ENCODE assay signal across 1 cellular context in the genomic region with DNA sequence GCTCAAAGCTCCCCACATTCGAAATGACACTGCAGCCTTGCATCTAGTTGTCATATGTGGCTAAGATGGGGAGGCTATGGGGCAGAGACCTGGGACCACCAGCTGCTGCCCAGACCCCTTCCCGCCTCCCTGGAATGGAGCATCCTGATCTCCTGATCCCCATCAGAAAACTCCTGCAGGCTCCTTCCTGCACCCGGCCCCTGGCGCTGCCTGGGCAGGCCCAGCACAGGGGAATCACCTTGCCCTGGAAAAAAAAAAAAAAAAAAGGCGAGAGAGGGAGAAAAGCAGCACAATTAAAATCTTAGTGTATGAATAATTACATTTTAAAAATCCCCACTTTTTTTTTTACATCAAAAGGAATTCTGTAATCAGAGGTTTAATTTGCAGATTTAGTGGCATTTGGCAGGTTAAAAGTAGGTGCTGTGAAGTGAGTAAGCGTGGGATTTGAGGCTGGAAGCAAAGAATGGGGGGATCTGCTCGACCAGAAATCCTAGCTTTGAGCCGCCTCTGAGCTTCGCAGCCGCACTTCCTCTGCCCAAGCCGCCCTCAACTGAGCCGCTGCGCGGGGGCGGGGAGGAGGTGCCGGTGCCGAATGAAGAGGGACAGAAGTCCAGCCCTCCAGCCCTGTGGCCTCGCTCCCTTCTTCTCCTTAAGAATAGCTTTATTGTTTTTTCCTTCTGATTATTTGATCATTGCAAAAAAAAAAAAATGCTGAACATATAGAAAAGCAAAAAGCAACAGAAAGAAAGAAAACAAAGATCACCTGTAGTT.
TF ChIP-seq lines count a peak whose summit lies in the region.

No MANE protein-coding gene starts in this region.

TF ChIP-seq in HepG2, 621 proteins besides CTCF, POLR2A, EP300 and RAD21 (continued from another document and continues in another):
- TF ChIP-seq, protein P1, sequence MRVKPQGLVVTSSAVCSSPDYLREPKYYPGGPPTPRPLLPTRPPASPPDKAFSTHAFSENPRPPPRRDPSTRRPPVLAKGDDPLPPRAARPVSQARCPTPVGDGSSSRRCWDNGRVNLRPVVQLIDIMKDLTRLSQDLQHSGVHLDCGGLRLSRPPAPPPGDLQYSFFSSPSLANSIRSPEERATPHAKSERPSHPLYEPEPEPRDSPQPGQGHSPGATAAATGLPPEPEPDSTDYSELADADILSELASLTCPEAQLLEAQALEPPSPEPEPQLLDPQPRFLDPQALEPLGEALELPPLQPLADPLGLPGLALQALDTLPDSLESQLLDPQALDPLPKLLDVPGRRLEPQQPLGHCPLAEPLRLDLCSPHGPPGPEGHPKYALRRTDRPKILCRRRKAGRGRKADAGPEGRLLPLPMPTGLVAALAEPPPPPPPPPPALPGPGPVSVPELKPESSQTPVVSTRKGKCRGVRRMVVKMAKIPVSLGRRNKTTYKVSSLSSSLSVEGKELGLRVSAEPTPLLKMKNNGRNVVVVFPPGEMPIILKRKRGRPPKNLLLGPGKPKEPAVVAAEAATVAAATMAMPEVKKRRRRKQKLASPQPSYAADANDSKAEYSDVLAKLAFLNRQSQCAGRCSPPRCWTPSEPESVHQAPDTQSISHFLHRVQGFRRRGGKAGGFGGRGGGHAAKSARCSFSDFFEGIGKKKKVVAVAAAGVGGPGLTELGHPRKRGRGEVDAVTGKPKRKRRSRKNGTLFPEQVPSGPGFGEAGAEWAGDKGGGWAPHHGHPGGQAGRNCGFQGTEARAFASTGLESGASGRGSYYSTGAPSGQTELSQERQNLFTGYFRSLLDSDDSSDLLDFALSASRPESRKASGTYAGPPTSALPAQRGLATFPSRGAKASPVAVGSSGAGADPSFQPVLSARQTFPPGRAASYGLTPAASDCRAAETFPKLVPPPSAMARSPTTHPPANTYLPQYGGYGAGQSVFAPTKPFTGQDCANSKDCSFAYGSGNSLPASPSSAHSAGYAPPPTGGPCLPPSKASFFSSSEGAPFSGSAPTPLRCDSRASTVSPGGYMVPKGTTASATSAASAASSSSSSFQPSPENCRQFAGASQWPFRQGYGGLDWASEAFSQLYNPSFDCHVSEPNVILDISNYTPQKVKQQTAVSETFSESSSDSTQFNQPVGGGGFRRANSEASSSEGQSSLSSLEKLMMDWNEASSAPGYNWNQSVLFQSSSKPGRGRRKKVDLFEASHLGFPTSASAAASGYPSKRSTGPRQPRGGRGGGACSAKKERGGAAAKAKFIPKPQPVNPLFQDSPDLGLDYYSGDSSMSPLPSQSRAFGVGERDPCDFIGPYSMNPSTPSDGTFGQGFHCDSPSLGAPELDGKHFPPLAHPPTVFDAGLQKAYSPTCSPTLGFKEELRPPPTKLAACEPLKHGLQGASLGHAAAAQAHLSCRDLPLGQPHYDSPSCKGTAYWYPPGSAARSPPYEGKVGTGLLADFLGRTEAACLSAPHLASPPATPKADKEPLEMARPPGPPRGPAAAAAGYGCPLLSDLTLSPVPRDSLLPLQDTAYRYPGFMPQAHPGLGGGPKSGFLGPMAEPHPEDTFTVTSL (CRISPR knock-in tag; IDR thresholded peaks at IDR 0.05; ENCODE audit: borderline replicate concordance): peak; percentile 63; the same call in 1 of the 2 replicates
- TF ChIP-seq, protein P2, sequence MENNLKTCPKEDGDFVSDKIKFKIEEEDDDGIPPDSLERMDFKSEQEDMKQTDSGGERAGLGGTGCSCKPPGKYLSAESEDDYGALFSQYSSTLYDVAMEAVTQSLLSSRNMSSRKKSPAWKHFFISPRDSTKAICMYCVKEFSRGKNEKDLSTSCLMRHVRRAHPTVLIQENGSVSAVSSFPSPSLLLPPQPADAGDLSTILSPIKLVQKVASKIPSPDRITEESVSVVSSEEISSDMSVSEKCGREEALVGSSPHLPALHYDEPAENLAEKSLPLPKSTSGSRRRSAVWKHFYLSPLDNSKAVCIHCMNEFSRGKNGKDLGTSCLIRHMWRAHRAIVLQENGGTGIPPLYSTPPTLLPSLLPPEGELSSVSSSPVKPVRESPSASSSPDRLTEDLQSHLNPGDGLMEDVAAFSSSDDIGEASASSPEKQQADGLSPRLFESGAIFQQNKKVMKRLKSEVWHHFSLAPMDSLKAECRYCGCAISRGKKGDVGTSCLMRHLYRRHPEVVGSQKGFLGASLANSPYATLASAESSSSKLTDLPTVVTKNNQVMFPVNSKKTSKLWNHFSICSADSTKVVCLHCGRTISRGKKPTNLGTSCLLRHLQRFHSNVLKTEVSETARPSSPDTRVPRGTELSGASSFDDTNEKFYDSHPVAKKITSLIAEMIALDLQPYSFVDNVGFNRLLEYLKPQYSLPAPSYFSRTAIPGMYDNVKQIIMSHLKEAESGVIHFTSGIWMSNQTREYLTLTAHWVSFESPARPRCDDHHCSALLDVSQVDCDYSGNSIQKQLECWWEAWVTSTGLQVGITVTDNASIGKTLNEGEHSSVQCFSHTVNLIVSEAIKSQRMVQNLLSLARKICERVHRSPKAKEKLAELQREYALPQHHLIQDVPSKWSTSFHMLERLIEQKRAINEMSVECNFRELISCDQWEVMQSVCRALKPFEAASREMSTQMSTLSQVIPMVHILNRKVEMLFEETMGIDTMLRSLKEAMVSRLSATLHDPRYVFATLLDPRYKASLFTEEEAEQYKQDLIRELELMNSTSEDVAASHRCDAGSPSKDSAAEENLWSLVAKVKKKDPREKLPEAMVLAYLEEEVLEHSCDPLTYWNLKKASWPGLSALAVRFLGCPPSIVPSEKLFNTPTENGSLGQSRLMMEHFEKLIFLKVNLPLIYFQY (CRISPR knock-in tag; IDR thresholded peaks at IDR 0.05; ENCODE audit: borderline replicate concordance): peak; percentile 30; the same call in 1 of the 2 replicates
- TF ChIP-seq, protein P3, sequence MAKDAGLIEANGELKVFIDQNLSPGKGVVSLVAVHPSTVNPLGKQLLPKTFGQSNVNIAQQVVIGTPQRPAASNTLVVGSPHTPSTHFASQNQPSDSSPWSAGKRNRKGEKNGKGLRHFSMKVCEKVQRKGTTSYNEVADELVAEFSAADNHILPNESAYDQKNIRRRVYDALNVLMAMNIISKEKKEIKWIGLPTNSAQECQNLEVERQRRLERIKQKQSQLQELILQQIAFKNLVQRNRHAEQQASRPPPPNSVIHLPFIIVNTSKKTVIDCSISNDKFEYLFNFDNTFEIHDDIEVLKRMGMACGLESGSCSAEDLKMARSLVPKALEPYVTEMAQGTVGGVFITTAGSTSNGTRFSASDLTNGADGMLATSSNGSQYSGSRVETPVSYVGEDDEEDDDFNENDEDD (CRISPR knock-in tag; IDR thresholded peaks at IDR 0.05; ENCODE audit: borderline replicate concordance): peak; percentile 83; the same call in 1 of the 2 replicates
- TF ChIP-seq CBX5 (CRISPR knock-in tag; IDR thresholded peaks at IDR 0.05; ENCODE audit: borderline replicate concordance) (0 out of 2 replicates have a peak, but pooled peaks have one; percentile 30), ZFP36L1 (CRISPR knock-in tag; IDR thresholded peaks at IDR 0.05) (no peak), THAP11 (CRISPR knock-in tag; IDR thresholded peaks at IDR 0.05) (peak; percentile 6; the same call in 1 of the 2 replicates), ZMYM3 (CRISPR knock-in tag; IDR thresholded peaks at IDR 0.05) (peak; percentile 79), HMG20A (CRISPR knock-in tag; IDR thresholded peaks at IDR 0.05; ENCODE audit: borderline replicate concordance) (peak; percentile 27; the same call in 1 of the 2 replicates), ZNF83 (CRISPR knock-in tag; IDR thresholded peaks at IDR 0.05; ENCODE audit: borderline replicate concordance) (no peak), SALL1 (CRISPR knock-in tag; IDR thresholded peaks at IDR 0.05) (peak; percentile 69), NR2F6 (IDR thresholded peaks at IDR 0.05) (no peak), NR2F6 (CRISPR knock-in tag; IDR thresholded peaks at IDR 0.05) (peak; percentile 11; the same call in 1 of the 2 replicates), NR2F1 (CRISPR knock-in tag; IDR thresholded peaks at IDR 0.05) (no peak), ZNF703 (CRISPR knock-in tag; IDR thresholded peaks at IDR 0.05; ENCODE audit: borderline replicate concordance) (no peak), RBM39 (IDR thresholded peaks at IDR 0.05; ENCODE audit: low read depth, low read length, poor library complexity, severe bottlenecking) (peak; percentile 43), ZNF431 (CRISPR knock-in tag; IDR thresholded peaks at IDR 0.05; ENCODE audit: borderline replicate concordance, low read depth) (no peak), HOXA3 (CRISPR knock-in tag; IDR thresholded peaks at IDR 0.05) (peak; percentile 49; the same call in 1 of the 2 replicates), ARID2 (CRISPR knock-in tag; IDR thresholded peaks at IDR 0.05; ENCODE audit: borderline replicate concordance) (peak; percentile 56; the same call in 1 of the 2 replicates)
- TF ChIP-seq, protein P4, sequence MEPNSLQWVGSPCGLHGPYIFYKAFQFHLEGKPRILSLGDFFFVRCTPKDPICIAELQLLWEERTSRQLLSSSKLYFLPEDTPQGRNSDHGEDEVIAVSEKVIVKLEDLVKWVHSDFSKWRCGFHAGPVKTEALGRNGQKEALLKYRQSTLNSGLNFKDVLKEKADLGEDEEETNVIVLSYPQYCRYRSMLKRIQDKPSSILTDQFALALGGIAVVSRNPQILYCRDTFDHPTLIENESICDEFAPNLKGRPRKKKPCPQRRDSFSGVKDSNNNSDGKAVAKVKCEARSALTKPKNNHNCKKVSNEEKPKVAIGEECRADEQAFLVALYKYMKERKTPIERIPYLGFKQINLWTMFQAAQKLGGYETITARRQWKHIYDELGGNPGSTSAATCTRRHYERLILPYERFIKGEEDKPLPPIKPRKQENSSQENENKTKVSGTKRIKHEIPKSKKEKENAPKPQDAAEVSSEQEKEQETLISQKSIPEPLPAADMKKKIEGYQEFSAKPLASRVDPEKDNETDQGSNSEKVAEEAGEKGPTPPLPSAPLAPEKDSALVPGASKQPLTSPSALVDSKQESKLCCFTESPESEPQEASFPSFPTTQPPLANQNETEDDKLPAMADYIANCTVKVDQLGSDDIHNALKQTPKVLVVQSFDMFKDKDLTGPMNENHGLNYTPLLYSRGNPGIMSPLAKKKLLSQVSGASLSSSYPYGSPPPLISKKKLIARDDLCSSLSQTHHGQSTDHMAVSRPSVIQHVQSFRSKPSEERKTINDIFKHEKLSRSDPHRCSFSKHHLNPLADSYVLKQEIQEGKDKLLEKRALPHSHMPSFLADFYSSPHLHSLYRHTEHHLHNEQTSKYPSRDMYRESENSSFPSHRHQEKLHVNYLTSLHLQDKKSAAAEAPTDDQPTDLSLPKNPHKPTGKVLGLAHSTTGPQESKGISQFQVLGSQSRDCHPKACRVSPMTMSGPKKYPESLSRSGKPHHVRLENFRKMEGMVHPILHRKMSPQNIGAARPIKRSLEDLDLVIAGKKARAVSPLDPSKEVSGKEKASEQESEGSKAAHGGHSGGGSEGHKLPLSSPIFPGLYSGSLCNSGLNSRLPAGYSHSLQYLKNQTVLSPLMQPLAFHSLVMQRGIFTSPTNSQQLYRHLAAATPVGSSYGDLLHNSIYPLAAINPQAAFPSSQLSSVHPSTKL (CRISPR knock-in tag; IDR thresholded peaks at IDR 0.05): peak; percentile 64
- TF ChIP-seq, protein P5, sequence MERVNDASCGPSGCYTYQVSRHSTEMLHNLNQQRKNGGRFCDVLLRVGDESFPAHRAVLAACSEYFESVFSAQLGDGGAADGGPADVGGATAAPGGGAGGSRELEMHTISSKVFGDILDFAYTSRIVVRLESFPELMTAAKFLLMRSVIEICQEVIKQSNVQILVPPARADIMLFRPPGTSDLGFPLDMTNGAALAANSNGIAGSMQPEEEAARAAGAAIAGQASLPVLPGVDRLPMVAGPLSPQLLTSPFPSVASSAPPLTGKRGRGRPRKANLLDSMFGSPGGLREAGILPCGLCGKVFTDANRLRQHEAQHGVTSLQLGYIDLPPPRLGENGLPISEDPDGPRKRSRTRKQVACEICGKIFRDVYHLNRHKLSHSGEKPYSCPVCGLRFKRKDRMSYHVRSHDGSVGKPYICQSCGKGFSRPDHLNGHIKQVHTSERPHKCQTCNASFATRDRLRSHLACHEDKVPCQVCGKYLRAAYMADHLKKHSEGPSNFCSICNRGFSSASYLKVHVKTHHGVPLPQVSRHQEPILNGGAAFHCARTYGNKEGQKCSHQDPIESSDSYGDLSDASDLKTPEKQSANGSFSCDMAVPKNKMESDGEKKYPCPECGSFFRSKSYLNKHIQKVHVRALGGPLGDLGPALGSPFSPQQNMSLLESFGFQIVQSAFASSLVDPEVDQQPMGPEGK (CRISPR knock-in tag; IDR thresholded peaks at IDR 0.05): peak; percentile 57; the same call in 1 of the 2 replicates
- TF ChIP-seq, protein P6, sequence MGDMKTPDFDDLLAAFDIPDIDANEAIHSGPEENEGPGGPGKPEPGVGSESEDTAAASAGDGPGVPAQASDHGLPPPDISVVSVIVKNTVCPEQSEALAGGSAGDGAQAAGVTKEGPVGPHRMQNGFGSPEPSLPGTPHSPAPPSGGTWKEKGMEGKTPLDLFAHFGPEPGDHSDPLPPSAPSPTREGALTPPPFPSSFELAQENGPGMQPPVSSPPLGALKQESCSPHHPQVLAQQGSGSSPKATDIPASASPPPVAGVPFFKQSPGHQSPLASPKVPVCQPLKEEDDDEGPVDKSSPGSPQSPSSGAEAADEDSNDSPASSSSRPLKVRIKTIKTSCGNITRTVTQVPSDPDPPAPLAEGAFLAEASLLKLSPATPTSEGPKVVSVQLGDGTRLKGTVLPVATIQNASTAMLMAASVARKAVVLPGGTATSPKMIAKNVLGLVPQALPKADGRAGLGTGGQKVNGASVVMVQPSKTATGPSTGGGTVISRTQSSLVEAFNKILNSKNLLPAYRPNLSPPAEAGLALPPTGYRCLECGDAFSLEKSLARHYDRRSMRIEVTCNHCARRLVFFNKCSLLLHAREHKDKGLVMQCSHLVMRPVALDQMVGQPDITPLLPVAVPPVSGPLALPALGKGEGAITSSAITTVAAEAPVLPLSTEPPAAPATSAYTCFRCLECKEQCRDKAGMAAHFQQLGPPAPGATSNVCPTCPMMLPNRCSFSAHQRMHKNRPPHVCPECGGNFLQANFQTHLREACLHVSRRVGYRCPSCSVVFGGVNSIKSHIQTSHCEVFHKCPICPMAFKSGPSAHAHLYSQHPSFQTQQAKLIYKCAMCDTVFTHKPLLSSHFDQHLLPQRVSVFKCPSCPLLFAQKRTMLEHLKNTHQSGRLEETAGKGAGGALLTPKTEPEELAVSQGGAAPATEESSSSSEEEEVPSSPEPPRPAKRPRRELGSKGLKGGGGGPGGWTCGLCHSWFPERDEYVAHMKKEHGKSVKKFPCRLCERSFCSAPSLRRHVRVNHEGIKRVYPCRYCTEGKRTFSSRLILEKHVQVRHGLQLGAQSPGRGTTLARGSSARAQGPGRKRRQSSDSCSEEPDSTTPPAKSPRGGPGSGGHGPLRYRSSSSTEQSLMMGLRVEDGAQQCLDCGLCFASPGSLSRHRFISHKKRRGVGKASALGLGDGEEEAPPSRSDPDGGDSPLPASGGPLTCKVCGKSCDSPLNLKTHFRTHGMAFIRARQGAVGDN (CRISPR knock-in tag; IDR thresholded peaks at IDR 0.05): peak; percentile 87
- TF ChIP-seq, protein P7, sequence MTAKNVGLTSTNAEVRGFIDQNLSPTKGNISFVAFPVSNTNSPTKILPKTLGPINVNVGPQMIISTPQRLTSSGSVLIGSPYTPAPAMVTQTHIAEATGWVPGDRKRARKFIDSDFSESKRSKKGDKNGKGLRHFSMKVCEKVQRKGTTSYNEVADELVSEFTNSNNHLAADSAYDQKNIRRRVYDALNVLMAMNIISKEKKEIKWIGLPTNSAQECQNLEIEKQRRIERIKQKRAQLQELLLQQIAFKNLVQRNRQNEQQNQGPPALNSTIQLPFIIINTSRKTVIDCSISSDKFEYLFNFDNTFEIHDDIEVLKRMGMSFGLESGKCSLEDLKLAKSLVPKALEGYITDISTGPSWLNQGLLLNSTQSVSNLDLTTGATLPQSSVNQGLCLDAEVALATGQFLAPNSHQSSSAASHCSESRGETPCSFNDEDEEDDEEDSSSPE (CRISPR knock-in tag; IDR thresholded peaks at IDR 0.05): peak; percentile 39; the same call in 1 of the 2 replicates
- TF ChIP-seq, protein P8, sequence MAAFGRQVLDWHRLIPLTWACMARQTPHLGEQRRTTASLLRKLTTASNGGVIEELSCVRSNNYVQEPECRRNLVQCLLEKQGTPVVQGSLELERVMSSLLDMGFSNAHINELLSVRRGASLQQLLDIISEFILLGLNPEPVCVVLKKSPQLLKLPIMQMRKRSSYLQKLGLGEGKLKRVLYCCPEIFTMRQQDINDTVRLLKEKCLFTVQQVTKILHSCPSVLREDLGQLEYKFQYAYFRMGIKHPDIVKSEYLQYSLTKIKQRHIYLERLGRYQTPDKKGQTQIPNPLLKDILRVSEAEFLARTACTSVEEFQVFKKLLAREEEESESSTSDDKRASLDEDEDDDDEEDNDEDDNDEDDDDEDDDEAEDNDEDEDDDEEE (CRISPR knock-in tag; IDR thresholded peaks at IDR 0.05): peak; percentile 51; the same call in 1 of the 2 replicates
